Comparison of ENCODE assay signal across 12 cellular contexts in the genomic region with DNA sequence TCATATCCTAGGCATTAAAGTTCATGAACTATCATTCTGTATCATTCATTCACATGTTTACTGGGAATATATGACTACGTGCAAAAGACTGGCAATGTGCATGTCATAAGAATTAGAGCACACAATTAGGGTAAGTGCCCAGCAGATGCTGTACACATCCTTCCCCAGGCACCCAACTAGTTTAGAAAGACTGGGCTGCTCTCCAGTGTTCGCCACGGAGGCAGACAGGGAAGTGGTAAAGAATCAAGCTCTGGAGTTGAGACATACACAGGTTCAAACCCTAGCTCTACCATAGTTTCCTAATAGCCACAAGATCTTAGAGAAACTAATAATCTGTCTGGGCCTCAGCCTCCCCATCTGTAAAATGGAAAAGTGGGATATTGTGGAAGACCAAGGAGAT. TPM values are rescaled to one million over a fixed set of nuclear protein-coding genes. Genes with fewer than 3 reads are reported as not detected.
DNase-seq lines count a peak whose midpoint lies in the region; ATAC-seq and TF ChIP-seq lines count a peak whose summit lies in the region.
"Had no signal": no experiment of that assay in that cellular context is flagged by ENCODE, and none has a peak within 500 bp of the region (broad histone marks: within the 10 kb centered on the region; RNA-seq: fewer than 3 reads in every experiment).

No MANE protein-coding gene starts in this region.

- peaks cover 10% of the 10 kb centered on the region for H3F3A ChIP-seq in SK-N-SH (replicated peaks; ENCODE audit: insufficient read depth)

- no peaks in the 10 kb centered on the region for H3K36me3 ChIP-seq in SK-N-SH (replicated peaks in 1 of 2; ENCODE audit: control insufficient read depth in 1 of 2, insufficient read depth in 2 of 2, low read length in 1 of 2)
- H3K36me3 ChIP-seq: Peyer's patch, sigmoid colon had no signal

- no peaks in the 10 kb centered on the region for H3K79me2 ChIP-seq in SK-N-SH (ENCODE audit: insufficient read depth)

- intact Hi-C loops in left colon (cut with DNase I, micrococcal nuclease) = no loop called here

- peaks cover 13% of the 10 kb centered on the region for H3K36me3 Mint-ChIP-seq in stimulated activated effector memory CD8-positive, alpha-beta T cell treated with anti-CD3 and anti-CD28 coated beads, Interleukin-12 subunit alpha, Interleukin-12 subunit beta, amount 100 ng/mL, for 72 hours

- H3K27ac Mint-ChIP-seq in stimulated activated effector memory CD8-positive, alpha-beta T cell treated with anti-CD3 and anti-CD28 coated beads, Interleukin-12 subunit alpha, Interleukin-12 subunit beta, amount 100 ng/mL, for 72 hours = no peak overlapping the region

- TF ChIP-seq RAD21 in SK-N-SH (IDR thresholded peaks at IDR 0.05; ENCODE audit: low read length) = no peak

- no peak overlapping the region for H3K4me3 ChIP-seq in SK-N-SH (ENCODE audit: low read depth in 2 of 2, low read length in 1 of 2)
- H3K4me3 ChIP-seq: A549, sigmoid colon had no signal

- H3K9me3 Mint-ChIP-seq in stimulated activated effector memory CD8-positive, alpha-beta T cell treated with anti-CD3 and anti-CD28 coated beads, Interleukin-12 subunit alpha, Interleukin-12 subunit beta, amount 100 ng/mL, for 72 hours = no peaks in the 10 kb centered on the region

- no peak for DNase-seq in SK-N-SH
- DNase-seq in amniotic epithelial cell (ENCODE audit: low read depth) = peak; percentile 36
- no peak for DNase-seq in left colon
- no peak for DNase-seq in stimulated activated effector memory CD8-positive, alpha-beta T cell treated with anti-CD3 and anti-CD28 coated beads, Interleukin-12 subunit alpha, Interleukin-12 subunit beta, amount 100 ng/mL, for 72 hours (ENCODE audit: low spot score in 2 of 2)
- DNase-seq in OCI-M1 (lab: John Stamatoyannopoulos, UW) = no peak
- no peak for DNase-seq in NCI-H1436 (lab: John Stamatoyannopoulos, UW)
- DNase-seq: activated CD8-positive, alpha-beta memory T cell treated with anti-CD3 and anti-CD28 coated beads, Interleukin-2, amount 50 U/mL, for 4 hours; sigmoid colon had no signal

- H3K4me3 Mint-ChIP-seq in stimulated activated effector memory CD8-positive, alpha-beta T cell treated with anti-CD3 and anti-CD28 coated beads, Interleukin-12 subunit alpha, Interleukin-12 subunit beta, amount 100 ng/mL, for 72 hours = peak overlapping the region; percentile 63

- no peak for TF ChIP-seq EP300 in SK-N-SH (IDR thresholded peaks at IDR 0.05; ENCODE audit: borderline replicate concordance in 1 of 2, low read depth in 1 of 2, low read length in 1 of 2)

- no peaks in the 10 kb centered on the region for H3K9me3 ChIP-seq in SK-N-SH
- H3K9me3 ChIP-seq: A549, Peyer's patch, sigmoid colon had no signal

- POLR2A ChIA-PET in SK-N-SH (lab: Yijun Ruan, JAX) = interaction anchor here (0.5 kb wide), 1 partner anchor 430 kb away, joined by 3 read pairs; the partner anchor contains the start of gene NR2C1

- peaks cover 0 to 9% of the 10 kb centered on the region in 2 experiments; a peak in 1 of 4 replicates for H3K4me1 ChIP-seq in SK-N-SH (ENCODE audit: control insufficient read depth in 1 of 2, insufficient read depth in 2 of 2, low read depth in 1 of 2, low read length in 1 of 2)
- H3K4me1 ChIP-seq: A549, Peyer's patch had no signal

- H4K20me1 ChIP-seq in SK-N-SH (ENCODE audit: insufficient read depth) = no peaks in the 10 kb centered on the region

- H3K4me2 ChIP-seq in SK-N-SH = peak overlapping the region; percentile 70
- H3K4me2 ChIP-seq: A549 had no signal

- CTCF ChIA-PET in SK-N-SH (lab: Yijun Ruan, JAX) = interaction anchor here (1.5 kb wide), 1 partner anchor 9 kb away, joined by 3 read pairs; no protein-coding TSS in a partner anchor

- peak overlapping the region in 1 of 2 experiments; percentile 61; a peak in 2 of 4 replicates for H3K27ac ChIP-seq in SK-N-SH (ENCODE audit: low read depth in 2 of 2, low read length in 1 of 2)
- H3K27ac ChIP-seq: A549 had no signal

- no peak for TF ChIP-seq CTCF in SK-N-SH (IDR thresholded peaks at IDR 0.05)

- H3K27me3 ChIP-seq in SK-N-SH (ENCODE audit: insufficient read depth) = no peaks in the 10 kb centered on the region
- H3K27me3 ChIP-seq: Peyer's patch, sigmoid colon had no signal

- ATAC-seq in SK-N-SH treated with all-trans-retinoic acid at 6 μM for 48 hours (no peak), left colon (peak; percentile 17), GM21423 (IDR thresholded peaks at IDR 0.05; ENCODE audit: unreplicated experiment) (no peak)
- ATAC-seq in stimulated activated effector memory CD8-positive, alpha-beta T cell treated with anti-CD3 and anti-CD28 coated beads, Interleukin-12 subunit alpha, Interleukin-12 subunit beta, amount 100 ng/mL, for 72 hours = no peak
- ATAC-seq: A549 had no signal

- peak overlapping the region; percentile 73; the same call in 1 of the 2 replicates for H2AFZ ChIP-seq in SK-N-SH (ENCODE audit: low read depth)

- 93% methylated on average over 3 of the region's 3 CpGs for WGBS in SK-N-SH (ENCODE audit: low lambda C conversion rate)

- H3K9ac ChIP-seq in SK-N-SH = no peak overlapping the region

- no peaks in the 10 kb centered on the region for H3K9me2 ChIP-seq in SK-N-SH

- H3K4me1 Mint-ChIP-seq in stimulated activated effector memory CD8-positive, alpha-beta T cell treated with anti-CD3 and anti-CD28 coated beads, Interleukin-12 subunit alpha, Interleukin-12 subunit beta, amount 100 ng/mL, for 72 hours = peaks cover 49% of the 10 kb centered on the region

TF ChIP-seq in SK-N-SH, 30 proteins besides CTCF, POLR2A, EP300 and RAD21:
- TF ChIP-seq FOSL2 (IDR thresholded peaks at IDR 0.05; ENCODE audit: borderline replicate concordance, low read depth) (no peak), NRF1 (IDR thresholded peaks at IDR 0.05; ENCODE audit: low read depth, low read length) (no peak), JUND (IDR thresholded peaks at IDR 0.05) (no peak), RCOR1 (IDR thresholded peaks at IDR 0.05; ENCODE audit: low read length) (no peak), ELF1 (IDR thresholded peaks at IDR 0.05) (no peak), USF2 (IDR thresholded peaks at IDR 0.05; ENCODE audit: borderline replicate concordance, low read depth, low read length) (no peak), RXRA (IDR thresholded peaks at IDR 0.05; ENCODE audit: borderline replicate concordance, low read depth) (no peak)

TF ChIP-seq in SK-N-SH treated with all-trans-retinoic acid at 6 μM for 48 hours, 23 proteins besides CTCF, POLR2A, EP300 and RAD21:
- no peak for TF ChIP-seq ZFP30 (CRISPR knock-in tag; IDR thresholded peaks at IDR 0.05)
- no peak for TF ChIP-seq SNAI2 (CRISPR knock-in tag; IDR thresholded peaks at IDR 0.05)
- no peak for TF ChIP-seq PPARA (CRISPR knock-in tag; IDR thresholded peaks at IDR 0.05; ENCODE audit: borderline replicate concordance)
- TF ChIP-seq OSR1 (CRISPR knock-in tag; IDR thresholded peaks at IDR 0.05) = no peak
- no peak for TF ChIP-seq ZNF70 (CRISPR knock-in tag; IDR thresholded peaks at IDR 0.05)
- TF ChIP-seq ARNTL (CRISPR knock-in tag; IDR thresholded peaks at IDR 0.05; ENCODE audit: borderline replicate concordance, low read depth) = no peak
- no peak for TF ChIP-seq TCF4 (CRISPR knock-in tag; IDR thresholded peaks at IDR 0.05; ENCODE audit: borderline replicate concordance)
- no peak for TF ChIP-seq CSRNP3 (CRISPR knock-in tag; IDR thresholded peaks at IDR 0.05)
- no peak for TF ChIP-seq ESRRG (CRISPR knock-in tag; IDR thresholded peaks at IDR 0.05)

RNA-seq across cellular contexts. Expression of gene TMCC3, which starts 6.8 kb away (rescaled TPM):
- polyA plus RNA-seq in SK-N-SH (2012; rRNA removed) = 0.42 and 0.53 TPM in 2 replicates
- polyA plus RNA-seq in SK-N-SH (2012; cell fraction: cytosol; rRNA removed) = 0.62 and 0.68 TPM in 2 replicates
- 0.29 and 0.31 TPM in 2 replicates for polyA plus RNA-seq in SK-N-SH (2012; cell fraction: nucleus; rRNA removed)
- 10 to 100 TPM; 65.4 to 79.8 TPM for total RNA-seq in left colon
